ENCODE assay signal across 1 cellular context in the genomic region with DNA sequence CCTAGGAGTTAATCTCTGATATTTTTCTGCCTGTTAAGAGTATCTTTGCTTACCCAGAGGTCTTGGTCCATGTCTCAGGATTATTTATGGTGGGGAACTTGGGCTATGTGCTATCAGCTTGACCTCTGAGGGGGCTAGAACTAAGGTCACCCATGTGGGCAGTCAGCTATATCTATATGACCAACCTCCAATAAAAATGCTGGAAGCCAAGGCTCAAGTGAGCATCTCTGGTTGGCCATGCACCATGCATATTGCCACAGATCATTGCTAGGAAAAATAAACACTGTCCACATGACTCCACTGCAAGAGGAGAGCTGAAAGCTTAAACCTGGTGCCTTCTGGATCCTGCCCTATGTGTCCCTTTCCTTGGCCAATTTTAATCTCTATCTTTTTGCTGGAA.
TF ChIP-seq lines count a peak whose summit lies in the region.

No MANE protein-coding gene starts in this region.

TF ChIP-seq in K562, 482 proteins besides CTCF, POLR2A, EP300 and RAD21 (continued from another document and continues in another):
- TF ChIP-seq, protein P1, sequence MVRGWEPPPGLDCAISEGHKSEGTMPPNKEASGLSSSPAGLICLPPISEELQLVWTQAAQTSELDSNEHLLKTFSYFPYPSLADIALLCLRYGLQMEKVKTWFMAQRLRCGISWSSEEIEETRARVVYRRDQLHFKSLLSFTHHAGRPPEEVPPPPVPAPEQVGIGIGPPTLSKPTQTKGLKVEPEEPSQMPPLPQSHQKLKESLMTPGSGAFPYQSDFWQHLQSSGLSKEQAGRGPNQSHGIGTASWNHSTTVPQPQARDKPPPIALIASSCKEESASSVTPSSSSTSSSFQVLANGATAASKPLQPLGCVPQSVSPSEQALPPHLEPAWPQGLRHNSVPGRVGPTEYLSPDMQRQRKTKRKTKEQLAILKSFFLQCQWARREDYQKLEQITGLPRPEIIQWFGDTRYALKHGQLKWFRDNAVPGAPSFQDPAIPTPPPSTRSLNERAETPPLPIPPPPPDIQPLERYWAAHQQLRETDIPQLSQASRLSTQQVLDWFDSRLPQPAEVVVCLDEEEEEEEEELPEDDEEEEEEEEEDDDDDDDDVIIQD (CRISPR knock-in tag; IDR thresholded peaks at IDR 0.05), result no peak
- TF ChIP-seq ARID1B (IDR thresholded peaks at IDR 0.05) (peak; percentile 62), PTTG1 (tag; IDR thresholded peaks at IDR 0.05; ENCODE audit: low read depth) (no peak), KDM1A (IDR thresholded peaks at IDR 0.05) (peak in 1 of 2 experiments; percentile 44; a peak in 1 of 4 replicates), SMARCE1 (IDR thresholded peaks at IDR 0.05) (0 out of 2 replicates have a peak, but pooled peaks have one; percentile 15), FOXJ2 (tag; IDR thresholded peaks at IDR 0.05) (peak; percentile 43; the same call in 1 of the 2 replicates), TRIM24 (IDR thresholded peaks at IDR 0.05) (no peak), PCBP1 (IDR thresholded peaks at IDR 0.05; ENCODE audit: low read depth, low read length, poor library complexity, severe bottlenecking) (no peak), SAFB2 (IDR thresholded peaks at IDR 0.05; ENCODE audit: borderline replicate concordance, low read depth, low read length, severe bottlenecking) (no peak), CBFA2T2 (conservative IDR thresholded peaks at IDR 0.05) (peak; percentile 46), TGIF2 (CRISPR knock-in tag; IDR thresholded peaks at IDR 0.05) (no peak), SPI1 (IDR thresholded peaks at IDR 0.05; ENCODE audit: borderline replicate concordance, low read depth, low read length) (peak; percentile 39; the same call in 1 of the 2 replicates), CBFA2T3 (IDR thresholded peaks at IDR 0.05) (peak; percentile 67), BMI1 (IDR thresholded peaks at IDR 0.05; ENCODE audit: low read length) (no peak), E2F5 (CRISPR knock-in tag; IDR thresholded peaks at IDR 0.05) (0 out of 2 replicates have a peak, but pooled peaks have one; percentile 39), AFF4 (CRISPR knock-in tag; IDR thresholded peaks at IDR 0.05) (no peak), NR2C1 (IDR thresholded peaks at IDR 0.05) (peak; percentile 30; the same call in 1 of the 2 replicates), NR2C1 (tag; IDR thresholded peaks at IDR 0.05) (no peak), FOSL1 (tag; conservative IDR thresholded peaks at IDR 0.05) (no peak), EZH2 (IDR thresholded peaks at IDR 0.05; ENCODE audit: borderline replicate concordance, low read depth, low read length) (no peak), CCNT2 (IDR thresholded peaks at IDR 0.05; ENCODE audit: borderline replicate concordance, extremely low read depth, insufficient read length, low read depth, low read length) (peak; percentile 68), CEBPB (tag; IDR thresholded peaks at IDR 0.05) (peak; percentile 27; the same call in 1 of the 2 replicates), EWSR1 (IDR thresholded peaks at IDR 0.05; ENCODE audit: borderline replicate concordance, low read depth, partially characterized antibody) (no peak), TCF7L2 (IDR thresholded peaks at IDR 0.05; ENCODE audit: low read depth, low read length) (no peak), PBX2 (CRISPR knock-in tag; IDR thresholded peaks at IDR 0.05; ENCODE audit: low read depth) (no peak), PBX2 (tag; conservative IDR thresholded peaks at IDR 0.05; ENCODE audit: low read depth) (peak; percentile 56; the same call in 1 of the 2 replicates), NFYB (IDR thresholded peaks at IDR 0.05; ENCODE audit: extremely low read depth, insufficient read length) (peak; percentile 12), RNF2 (IDR thresholded peaks at IDR 0.05) (no peak), XRCC4 (IDR thresholded peaks at IDR 0.05; ENCODE audit: extremely low read depth, insufficient read depth, insufficient read length) (no peak), NUFIP1 (IDR thresholded peaks at IDR 0.05; ENCODE audit: partially characterized antibody) (no peak), ADNP (tag; IDR thresholded peaks at IDR 0.05) (no peak), ZNF253 (CRISPR knock-in tag; conservative IDR thresholded peaks at IDR 0.05) (no peak), SMAD3 (CRISPR knock-in tag; conservative IDR thresholded peaks at IDR 0.05) (no peak)
- TF ChIP-seq, protein P2, sequence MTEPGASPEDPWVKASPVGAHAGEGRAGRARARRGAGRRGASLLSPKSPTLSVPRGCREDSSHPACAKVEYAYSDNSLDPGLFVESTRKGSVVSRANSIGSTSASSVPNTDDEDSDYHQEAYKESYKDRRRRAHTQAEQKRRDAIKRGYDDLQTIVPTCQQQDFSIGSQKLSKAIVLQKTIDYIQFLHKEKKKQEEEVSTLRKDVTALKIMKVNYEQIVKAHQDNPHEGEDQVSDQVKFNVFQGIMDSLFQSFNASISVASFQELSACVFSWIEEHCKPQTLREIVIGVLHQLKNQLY (CRISPR knock-in tag; conservative IDR thresholded peaks at IDR 0.05), result no peak
- TF ChIP-seq, protein P3, sequence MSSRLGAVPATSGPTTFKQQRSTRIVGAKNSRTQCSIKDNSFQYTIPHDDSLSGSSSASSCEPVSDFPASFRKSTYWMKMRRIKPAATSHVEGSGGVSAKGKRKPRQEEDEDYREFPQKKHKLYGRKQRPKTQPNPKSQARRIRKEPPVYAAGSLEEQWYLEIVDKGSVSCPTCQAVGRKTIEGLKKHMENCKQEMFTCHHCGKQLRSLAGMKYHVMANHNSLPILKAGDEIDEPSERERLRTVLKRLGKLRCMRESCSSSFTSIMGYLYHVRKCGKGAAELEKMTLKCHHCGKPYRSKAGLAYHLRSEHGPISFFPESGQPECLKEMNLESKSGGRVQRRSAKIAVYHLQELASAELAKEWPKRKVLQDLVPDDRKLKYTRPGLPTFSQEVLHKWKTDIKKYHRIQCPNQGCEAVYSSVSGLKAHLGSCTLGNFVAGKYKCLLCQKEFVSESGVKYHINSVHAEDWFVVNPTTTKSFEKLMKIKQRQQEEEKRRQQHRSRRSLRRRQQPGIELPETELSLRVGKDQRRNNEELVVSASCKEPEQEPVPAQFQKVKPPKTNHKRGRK (tag; IDR thresholded peaks at IDR 0.05), result no peak
- TF ChIP-seq, protein P4, sequence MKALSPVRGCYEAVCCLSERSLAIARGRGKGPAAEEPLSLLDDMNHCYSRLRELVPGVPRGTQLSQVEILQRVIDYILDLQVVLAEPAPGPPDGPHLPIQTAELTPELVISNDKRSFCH (CRISPR knock-in tag; IDR thresholded peaks at IDR 0.05), result no peak
- TF ChIP-seq, protein P4 (tag; IDR thresholded peaks at IDR 0.05), result no peak
- TF ChIP-seq, protein P5, sequence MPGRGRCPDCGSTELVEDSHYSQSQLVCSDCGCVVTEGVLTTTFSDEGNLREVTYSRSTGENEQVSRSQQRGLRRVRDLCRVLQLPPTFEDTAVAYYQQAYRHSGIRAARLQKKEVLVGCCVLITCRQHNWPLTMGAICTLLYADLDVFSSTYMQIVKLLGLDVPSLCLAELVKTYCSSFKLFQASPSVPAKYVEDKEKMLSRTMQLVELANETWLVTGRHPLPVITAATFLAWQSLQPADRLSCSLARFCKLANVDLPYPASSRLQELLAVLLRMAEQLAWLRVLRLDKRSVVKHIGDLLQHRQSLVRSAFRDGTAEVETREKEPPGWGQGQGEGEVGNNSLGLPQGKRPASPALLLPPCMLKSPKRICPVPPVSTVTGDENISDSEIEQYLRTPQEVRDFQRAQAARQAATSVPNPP (IDR thresholded peaks at IDR 0.05; ENCODE audit: borderline replicate concordance, insufficient read depth, insufficient read length), result no peak
- TF ChIP-seq, protein P6, sequence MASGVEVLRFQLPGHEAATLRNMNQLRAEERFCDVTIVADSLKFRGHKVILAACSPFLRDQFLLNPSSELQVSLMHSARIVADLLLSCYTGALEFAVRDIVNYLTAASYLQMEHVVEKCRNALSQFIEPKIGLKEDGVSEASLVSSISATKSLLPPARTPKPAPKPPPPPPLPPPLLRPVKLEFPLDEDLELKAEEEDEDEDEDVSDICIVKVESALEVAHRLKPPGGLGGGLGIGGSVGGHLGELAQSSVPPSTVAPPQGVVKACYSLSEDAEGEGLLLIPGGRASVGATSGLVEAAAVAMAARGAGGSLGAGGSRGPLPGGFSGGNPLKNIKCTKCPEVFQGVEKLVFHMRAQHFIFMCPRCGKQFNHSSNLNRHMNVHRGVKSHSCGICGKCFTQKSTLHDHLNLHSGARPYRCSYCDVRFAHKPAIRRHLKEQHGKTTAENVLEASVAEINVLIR (CRISPR knock-in tag; IDR thresholded peaks at IDR 0.05), result no peak
- TF ChIP-seq, protein P7, sequence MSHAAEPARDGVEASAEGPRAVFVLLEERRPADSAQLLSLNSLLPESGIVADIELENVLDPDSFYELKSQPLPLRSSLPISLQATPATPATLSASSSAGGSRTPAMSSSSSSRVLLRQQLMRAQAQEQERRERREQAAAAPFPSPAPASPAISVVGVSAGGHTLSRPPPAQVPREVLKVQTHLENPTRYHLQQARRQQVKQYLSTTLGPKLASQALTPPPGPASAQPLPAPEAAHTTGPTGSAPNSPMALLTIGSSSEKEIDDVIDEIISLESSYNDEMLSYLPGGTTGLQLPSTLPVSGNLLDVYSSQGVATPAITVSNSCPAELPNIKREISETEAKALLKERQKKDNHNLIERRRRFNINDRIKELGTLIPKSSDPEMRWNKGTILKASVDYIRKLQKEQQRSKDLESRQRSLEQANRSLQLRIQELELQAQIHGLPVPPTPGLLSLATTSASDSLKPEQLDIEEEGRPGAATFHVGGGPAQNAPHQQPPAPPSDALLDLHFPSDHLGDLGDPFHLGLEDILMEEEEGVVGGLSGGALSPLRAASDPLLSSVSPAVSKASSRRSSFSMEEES (CRISPR knock-in tag; IDR thresholded peaks at IDR 0.05), result no peak
